In the genomic region with DNA sequence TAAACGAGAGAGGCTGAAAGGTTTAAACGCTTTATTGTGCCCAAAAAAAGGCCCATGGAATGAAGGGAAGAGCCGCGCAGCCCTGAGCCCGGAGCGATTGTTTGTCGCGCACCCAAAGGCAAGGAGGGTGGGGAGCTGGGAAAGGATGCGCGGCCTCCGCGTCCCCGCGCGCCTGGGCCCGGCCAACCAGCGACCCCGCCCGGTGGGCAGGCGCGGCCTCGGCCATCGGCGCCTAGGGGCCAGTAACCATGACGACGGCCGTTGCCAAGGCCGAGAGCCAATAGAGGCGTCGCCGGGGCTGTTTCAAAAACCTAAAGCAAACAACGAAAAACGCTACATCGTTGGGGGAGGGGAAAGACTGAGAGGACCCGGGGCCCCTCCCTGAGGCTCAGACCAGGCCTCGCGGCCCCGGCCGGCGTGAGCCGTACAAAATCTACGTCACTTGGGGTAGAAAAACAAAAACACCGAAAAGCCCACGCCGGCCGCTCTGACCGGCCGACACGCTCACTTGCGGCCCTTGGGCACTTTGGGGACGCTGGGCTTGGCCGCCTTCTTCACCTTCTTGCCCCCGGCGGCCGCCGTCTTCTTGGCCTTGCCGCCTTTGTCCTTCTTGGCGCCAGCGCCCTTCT, we compare ENCODE assay signal across 8 cellular contexts. TPM values are rescaled to one million over a fixed set of nuclear protein-coding genes. Genes with fewer than 3 reads are reported as not detected.
DNase-seq lines count a peak whose midpoint lies in the region; ATAC-seq and TF ChIP-seq lines count a peak whose summit lies in the region.

No MANE protein-coding gene starts in this region.

- no peak for TF ChIP-seq CTCF in endodermal cell (conservative IDR thresholded peaks at IDR 0.05)

- no peaks in the 10 kb centered on the region for H3K27me3 ChIP-seq in endodermal cell (ENCODE audit: control insufficient read depth, insufficient read depth, low read length, poor library complexity, severe bottlenecking)

- WGBS in endodermal cell (ENCODE audit: insufficient coverage in 1 of 2, insufficient read length in 1 of 2), 2 experiments = 0 to 1% methylated on average over 43 to 59 of the region's 59 CpGs

- peak overlapping the region; percentile 89 for H3K4me3 Mint-ChIP-seq in endodermal cell

- no peaks in the 10 kb centered on the region for H3K9me3 ChIP-seq in endodermal cell (ENCODE audit: control insufficient read depth, low read length)

- H3K27ac ChIP-seq in endodermal cell (ENCODE audit: low read depth, low read length) = peak overlapping the region; percentile 88

- H3K27ac Mint-ChIP-seq in endodermal cell = peak overlapping the region; percentile 70

- peaks cover 13% of the 10 kb centered on the region for H3K36me3 Mint-ChIP-seq in endodermal cell (ENCODE audit: low read depth)

- no peaks in the 10 kb centered on the region for H3K4me1 ChIP-seq in endodermal cell (ENCODE audit: control insufficient read depth, insufficient read depth, low read length)

- H3K27me3 Mint-ChIP-seq in endodermal cell (ENCODE audit: insufficient read depth) = no peaks in the 10 kb centered on the region

- peaks cover 4% of the 10 kb centered on the region for H3K4me1 Mint-ChIP-seq in endodermal cell

- ATAC-seq in HG03460 (IDR thresholded peaks at IDR 0.05; ENCODE audit: unreplicated experiment) = no peak

- peak; percentile 94 for DNase-seq in GM03348 (ENCODE audit: low spot score)
- DNase-seq in HPDE6-E6E7 (ENCODE audit: extremely low spot score) = peak; percentile 67
- DNase-seq in NCI-H69 (lab: John Stamatoyannopoulos, UW) = peak; percentile 97
- DNase-seq in activated CD8-positive, alpha-beta memory T cell treated with anti-CD3 and anti-CD28 coated beads, Interleukin-2, amount 50 U/mL, for 48 hours = peak; percentile 83
- peak; percentile 96 for DNase-seq in endodermal cell
- peak; percentile 88 to 94 for DNase-seq in lung microvascular endothelial cell (ENCODE audit: low read depth in 2 of 2)
- DNase-seq in stimulated activated CD8-positive, alpha-beta memory T cell treated with anti-CD3 and anti-CD28 coated beads, Interleukin-12 subunit alpha, Interleukin-12 subunit beta, amount 100 ng/mL, for 4 hours (ENCODE audit: low read depth) = peak; percentile 21

- H3K9me3 Mint-ChIP-seq in endodermal cell = no peaks in the 10 kb centered on the region

- no peaks in the 10 kb centered on the region for H3K36me3 ChIP-seq in endodermal cell (ENCODE audit: control insufficient read depth, insufficient read depth, low read length)

- peak overlapping the region; percentile 92 for H3K9ac ChIP-seq in endodermal cell (ENCODE audit: extremely low read depth, low read length, poor library complexity, severe bottlenecking)

- H3K4me3 ChIP-seq in endodermal cell (ENCODE audit: low read length) = peak overlapping the region; percentile 85

RNA-seq across cellular contexts. Expression of gene HMCES, which starts 36.2 kb away (rescaled TPM):
- total RNA-seq in endodermal cell (10 to 100 TPM; 42.9 to 46.9 TPM), lung microvascular endothelial cell (18.7 and 20.3 TPM in 2 replicates)
- 40.1 TPM for polyA plus RNA-seq in endodermal cell (2013, experiment 1 of 2)
- polyA plus RNA-seq in endodermal cell (2013, experiment 2 of 2) = 33.1 TPM

Comparison
In these comparisons a context has a peak if more than half of its experiments do, and no peak if none do; other contexts are left out.
1. DNase-seq: peak in every context shown above with its lines; median percentile 97 in NCI-H69; 96 in endodermal cell; 94 in GM03348; 91 in lung microvascular endothelial cell; 83 in activated CD8-positive, alpha-beta memory T cell treated with anti-CD3 and anti-CD28 coated beads, Interleukin-2, amount 50 U/mL, for 48 hours; 67 in HPDE6-E6E7; 21 in stimulated activated CD8-positive, alpha-beta memory T cell treated with anti-CD3 and anti-CD28 coated beads, Interleukin-12 subunit alpha, Interleukin-12 subunit beta, amount 100 ng/mL, for 4 hours.